ENCODE assay signal across 15 cellular contexts in the genomic region with DNA sequence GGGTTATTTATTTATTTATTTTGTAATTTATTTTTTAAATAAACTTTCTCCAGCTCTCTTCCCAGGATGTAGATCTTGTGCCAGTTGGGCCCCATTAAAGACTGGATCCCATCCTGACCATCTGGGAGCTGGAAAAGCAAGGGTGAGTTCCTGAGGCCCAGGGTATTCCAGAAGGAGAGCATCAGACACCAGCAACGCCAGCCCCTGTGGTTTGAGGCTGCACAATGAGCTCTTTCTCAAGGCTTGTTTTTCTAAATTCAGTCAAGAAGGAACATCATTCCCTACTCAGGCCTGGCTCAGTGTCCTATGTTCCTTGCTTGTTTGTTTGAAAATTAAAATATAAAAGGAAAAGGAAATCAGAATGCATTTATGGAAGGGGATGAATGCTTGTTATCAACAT.
"Had no signal": no experiment of that assay in that cellular context is flagged by ENCODE, and none has a peak within 500 bp of the region (broad histone marks: within the 10 kb centered on the region; RNA-seq: fewer than 3 reads in every experiment).

No MANE protein-coding gene starts in this region.

- H3K4me3 ChIP-seq: cardiac muscle cell, lung, skin epidermis, tibial nerve had no signal

- DNase-seq: activated CD4-positive, alpha-beta memory T cell treated with anti-CD3 and anti-CD28 coated beads, Interleukin-2, amount 10 ng/mL, durations not matched to agents 7 days and 5 days; activated CD4-positive, alpha-beta T cell treated with anti-CD3 and anti-CD28 coated beads, Interleukin-2, amount 10 ng/mL, durations not matched to agents 24 days and 14 days; activated effector memory CD4-positive, alpha-beta T cell treated with anti-CD3 and anti-CD28 coated beads, Interleukin-2, amount 50 U/mL, for 16 hours; activated naive CD4-positive, alpha-beta T cell treated with anti-CD3 and anti-CD28 coated beads, Interleukin-2, amount 50 U/mL, for 16 hours; activated naive CD8-positive, alpha-beta T cell treated with anti-CD3 and anti-CD28 coated beads, Interleukin-2, amount 50 U/mL, for 24 hours; activated T-cell treated with anti-CD3 and anti-CD28 coated beads for 4 hours; effector CD4-positive, alpha-beta T cell; foreskin keratinocyte; left colon; stimulated activated CD4-positive, alpha-beta T cell treated with anti-CD3 and anti-CD28 coated beads, Interleukin-1b, Interleukin-23, amount 100 ng/mL, for 48 hours had no signal

- H3K27ac ChIP-seq: cardiac muscle cell, foreskin keratinocyte had no signal

- ATAC-seq: activated naive CD8-positive, alpha-beta T cell treated with anti-CD3 and anti-CD28 coated beads, Interleukin-2, amount 50 U/mL, for 24 hours; foreskin keratinocyte; left colon; natural killer cell treated with Interleukin-12 subunit alpha and Interleukin-12 subunit beta and Interleukin-15 and Interleukin-18, amount 100 ng/mL, for 72 hours had no signal

- H3K9me3 ChIP-seq: tibial nerve had no signal

- H3K36me3 ChIP-seq: cardiac muscle cell, tibial nerve had no signal

- H3K27me3 ChIP-seq: cardiac muscle cell, foreskin keratinocyte, tibial nerve had no signal

- H3K4me1 ChIP-seq: foreskin keratinocyte had no signal
